10 cellular contexts compared by ENCODE assay signal in genomic region chr1:206772228-206773002, GRCh38. TPM values are rescaled to one million over a fixed set of nuclear protein-coding genes. Genes with fewer than 3 reads are reported as not detected.
A peak's percentile ranks its signal among the peaks of the same experiment; 100 is the strongest.
DNase-seq lines count a peak whose midpoint lies in the region; ATAC-seq and TF ChIP-seq lines count a peak whose summit lies in the region.
"Had no signal": no experiment of that assay in that cellular context is flagged by ENCODE, and none has a peak within 500 bp of the region (broad histone marks: within the 10 kb centered on the region; RNA-seq: fewer than 3 reads in every experiment).

IL10 (minus strand) TSS chr1:206772494; CDS start chr1:206772435, 59 bp downstream.

- no peaks in the 10 kb centered on the region for H3K9me3 Mint-ChIP-seq in activated CD4-positive, alpha-beta T cell treated with anti-CD3 and anti-CD28 coated beads, Interleukin-2, amount 10 ng/mL, durations not matched to agents 24 days and 14 days
- H3K9me3 Mint-ChIP-seq in stimulated activated naive B cell treated with anti-CD40 and anti-IgM and Interleukin-4, amounts not matched to agents 10 μg/mL and 1 μg/mL and 100 μg/mL, for 72 hours: no peaks in the 10 kb centered on the region
- H3K9me3 Mint-ChIP-seq: WTC11 had no signal

- no peak within 1 kb of the TSS for H3K27ac Mint-ChIP-seq in activated CD4-positive, alpha-beta T cell treated with anti-CD3 and anti-CD28 coated beads, Interleukin-2, amount 10 ng/mL, durations not matched to agents 24 days and 14 days
- H3K27ac Mint-ChIP-seq in stimulated activated naive B cell treated with anti-CD40 and anti-IgM and Interleukin-4, amounts not matched to agents 10 μg/mL and 1 μg/mL and 100 μg/mL, for 72 hours: peak within 1 kb of the TSS; percentile 49
- H3K27ac Mint-ChIP-seq: WTC11 had no signal

- H3K27me3 ChIP-seq in heart right ventricle (peaks cover 0 to 22% (median 0%) of the 10 kb centered on the region in 7 donors), uterus (no peaks in the 10 kb centered on the region)

- ATAC-seq in heart right ventricle: peak in 7 of 8 donors; percentile 33 to 64 (median 57)
- no peak for ATAC-seq in stimulated activated naive B cell treated with anti-CD40 and anti-IgM and Interleukin-4, amounts not matched to agents 10 μg/mL and 1 μg/mL and 100 μg/mL, for 72 hours (replicated peaks)
- ATAC-seq: WTC11 had no signal

- TF ChIP-seq POLR2A in NB4 (IDR thresholded peaks at IDR 0.05; ENCODE audit: extremely low read depth, insufficient read length) (no peak), uterus (IDR thresholded peaks at IDR 0.05) (no peak)

- H3K36me3 ChIP-seq in heart right ventricle (no peaks in the 10 kb centered on the region), uterus (no peaks in the 10 kb centered on the region)

- H3K36me3 Mint-ChIP-seq in activated CD4-positive, alpha-beta T cell treated with anti-CD3 and anti-CD28 coated beads, Interleukin-2, amount 10 ng/mL, durations not matched to agents 24 days and 14 days (ENCODE audit: low read depth): no peaks in the 10 kb centered on the region
- H3K36me3 Mint-ChIP-seq in stimulated activated naive B cell treated with anti-CD40 and anti-IgM and Interleukin-4, amounts not matched to agents 10 μg/mL and 1 μg/mL and 100 μg/mL, for 72 hours: no peaks in the 10 kb centered on the region
- H3K36me3 Mint-ChIP-seq: WTC11 had no signal

- peak within 1 kb of the TSS; percentile 8 for H3K4me3 Mint-ChIP-seq in activated CD4-positive, alpha-beta T cell treated with anti-CD3 and anti-CD28 coated beads, Interleukin-2, amount 10 ng/mL, durations not matched to agents 24 days and 14 days
- peak within 1 kb of the TSS; percentile 66 to 70 for H3K4me3 Mint-ChIP-seq in stimulated activated naive B cell treated with anti-CD40 and anti-IgM and Interleukin-4, amounts not matched to agents 10 μg/mL and 1 μg/mL and 100 μg/mL, for 72 hours
- H3K4me3 Mint-ChIP-seq: WTC11 had no signal

- H3K4me3 ChIP-seq in NB4 (ENCODE audit: low read depth, low read length): no peak within 1 kb of the TSS
- peak within 1 kb of the TSS in 1 of 10 donors; percentile 49 for H3K4me3 ChIP-seq in heart right ventricle
- no peak within 1 kb of the TSS for H3K4me3 ChIP-seq in uterus

- peak within 1 kb of the TSS in 2 of 10 donors; percentile 28 to 91 for H3K27ac ChIP-seq in heart right ventricle
- no peak within 1 kb of the TSS for H3K27ac ChIP-seq in uterus

- TF ChIP-seq CTCF in NB4 (IDR thresholded peaks at IDR 0.05; ENCODE audit: low read depth, low read length): no peak
- no peak for TF ChIP-seq CTCF in heart right ventricle (IDR thresholded peaks at IDR 0.05)
- TF ChIP-seq CTCF in uterus (IDR thresholded peaks at IDR 0.05): no peak
- no peak for TF ChIP-seq CTCF in GM10266 (IDR thresholded peaks at IDR 0.05; ENCODE audit: control insufficient read depth, insufficient read depth, low read depth, missing control alignments)

- H3K9me3 ChIP-seq in heart right ventricle (no peaks in the 10 kb centered on the region), uterus (no peaks in the 10 kb centered on the region)

- peaks cover 50% of the 10 kb centered on the region for H3K4me1 Mint-ChIP-seq in activated CD4-positive, alpha-beta T cell treated with anti-CD3 and anti-CD28 coated beads, Interleukin-2, amount 10 ng/mL, durations not matched to agents 24 days and 14 days
- peaks cover 57 to 78% of the 10 kb centered on the region in 2 donors for H3K4me1 Mint-ChIP-seq in stimulated activated naive B cell treated with anti-CD40 and anti-IgM and Interleukin-4, amounts not matched to agents 10 μg/mL and 1 μg/mL and 100 μg/mL, for 72 hours

- WGBS in heart right ventricle, 2 donors: 82 to 89% methylated on average over 8 of the region's 8 CpGs

- intact Hi-C loops in activated CD4-positive, alpha-beta T cell treated with anti-CD3 and anti-CD28 coated beads, Interleukin-2, amount 10 ng/mL, durations not matched to agents 24 days and 14 days (cut with micrococcal nuclease): no loop called here
- intact Hi-C loops in heart right ventricle (cut with DNase I) (no loop called here), uterus (cut with DNase I; ENCODE audit: low total_unique reads) (no loop called here)

- H3K4me1 ChIP-seq in heart right ventricle (peaks cover 0 to 71% (median 0%) of the 10 kb centered on the region in 9 donors), uterus (no peaks in the 10 kb centered on the region)

- DNase-seq in activated CD4-positive, alpha-beta T cell treated with anti-CD3 and anti-CD28 coated beads, Interleukin-2, amount 10 ng/mL, durations not matched to agents 24 days and 14 days: no peak
- DNase-seq in activated CD4-positive, alpha-beta T cell treated with anti-CD3 and anti-CD28 coated beads for 48 hours: no peak
- DNase-seq in NB4 (ENCODE audit: low read depth) (peak; percentile 90), heart right ventricle (no peak), uterus (no peak), GM10266 (ENCODE audit: extremely low spot score) (no peak)
- no peak for DNase-seq in stimulated activated naive B cell treated with anti-CD40 and anti-IgM and Interleukin-4, amounts not matched to agents 10 μg/mL and 1 μg/mL and 100 μg/mL, for 72 hours
- no peak for DNase-seq in activated CD4-positive, alpha-beta T cell treated with anti-CD3 and anti-CD28 coated beads, Interleukin-2, amount 50 U/mL, for 1 hour

- H3K27me3 Mint-ChIP-seq in activated CD4-positive, alpha-beta T cell treated with anti-CD3 and anti-CD28 coated beads, Interleukin-2, amount 10 ng/mL, durations not matched to agents 24 days and 14 days: peaks cover 45% of the 10 kb centered on the region
- H3K27me3 Mint-ChIP-seq in stimulated activated naive B cell treated with anti-CD40 and anti-IgM and Interleukin-4, amounts not matched to agents 10 μg/mL and 1 μg/mL and 100 μg/mL, for 72 hours: no peaks in the 10 kb centered on the region

RNA-seq across cellular contexts. Expression of gene IL10, which starts in this region (rescaled TPM):
- total RNA-seq in activated CD4-positive, alpha-beta T cell treated with anti-CD3 and anti-CD28 coated beads, Interleukin-2, amount 10 ng/mL, durations not matched to agents 24 days and 14 days: 3.4 TPM in 2 replicates
- total RNA-seq in heart right ventricle: 1 to 10 TPM in 3 of 10 donors, under 1 TPM in 5, not detected in 2; 0.25 to 2.6 (median 0.74) TPM
- 1 to 10 TPM in 1 of 2 donors, under 1 TPM in 1; 0.81 to 1.1 TPM for polyA plus RNA-seq in heart right ventricle
- 1 to 10 TPM in 1 of 4 donors, under 1 TPM in 1, not detected in 2; 0.55 to 3.2 TPM for total RNA-seq in uterus
- total RNA-seq: endothelial cell of umbilical vein, WTC11 had no signal
- polyA plus RNA-seq: endothelial cell of umbilical vein had no signal

Comparison
In these comparisons a context has a peak if more than half of its experiments do, and no peak if none do; other contexts are left out.
1. ATAC-seq: peak in heart right ventricle (7 of 8); none in stimulated activated naive B cell treated with anti-CD40 and anti-IgM and Interleukin-4, amounts not matched to agents 10 μg/mL and 1 μg/mL and 100 μg/mL, for 72 hours (0 of 2).